ENCODE assay signal across 8 cellular contexts in genomic region chr12:54005853-54006699, GRCh38. TPM values are rescaled to one million over a fixed set of nuclear protein-coding genes. Genes with fewer than 3 reads are reported as not detected.
DNase-seq lines count a peak whose midpoint lies in the region; ATAC-seq and TF ChIP-seq lines count a peak whose summit lies in the region.

No MANE protein-coding gene starts in this region.

- H3K4me1 Mint-ChIP-seq in activated T-helper 17 cell treated with anti-CD3 and anti-CD28 coated beads, Interleukin-2, amount 50 U/mL, for 72 hours: peaks cover 7% of the 10 kb centered on the region
- peaks cover 42% of the 10 kb centered on the region for H3K4me1 Mint-ChIP-seq in stimulated activated naive CD8-positive, alpha-beta T cell treated with anti-CD3 and anti-CD28 coated beads, Interleukin-15, amount 100 ng/mL, for 72 hours

- no peak overlapping the region for H3K27ac ChIP-seq in neutrophil

- no peaks in the 10 kb centered on the region for H3K9me3 Mint-ChIP-seq in activated T-helper 17 cell treated with anti-CD3 and anti-CD28 coated beads, Interleukin-2, amount 50 U/mL, for 72 hours
- no peaks in the 10 kb centered on the region for H3K9me3 Mint-ChIP-seq in stimulated activated naive CD8-positive, alpha-beta T cell treated with anti-CD3 and anti-CD28 coated beads, Interleukin-15, amount 100 ng/mL, for 72 hours

- H3K27me3 Mint-ChIP-seq in activated T-helper 17 cell treated with anti-CD3 and anti-CD28 coated beads, Interleukin-2, amount 50 U/mL, for 72 hours: peaks cover 84% of the 10 kb centered on the region
- H3K27me3 Mint-ChIP-seq in stimulated activated naive CD8-positive, alpha-beta T cell treated with anti-CD3 and anti-CD28 coated beads, Interleukin-15, amount 100 ng/mL, for 72 hours: peaks cover 100% of the 10 kb centered on the region

- DNase-seq in AG04449 (ENCODE audit: low read depth, low spot score) (no peak), GM13977 (ENCODE audit: low spot score) (peak; percentile 89), HS-27A (ENCODE audit: low read depth) (peak; percentile 59), fibroblast of the aortic adventitia (ENCODE audit: low read depth) (peak; percentile 79)
- peak; percentile 83 to 85 for DNase-seq in stimulated activated naive CD8-positive, alpha-beta T cell treated with anti-CD3 and anti-CD28 coated beads, Interleukin-15, amount 100 ng/mL, for 72 hours

- H3K36me3 Mint-ChIP-seq in activated T-helper 17 cell treated with anti-CD3 and anti-CD28 coated beads, Interleukin-2, amount 50 U/mL, for 72 hours (ENCODE audit: low read depth): no peaks in the 10 kb centered on the region

- peak overlapping the region; percentile 96 for H3K4me3 ChIP-seq in AG04449 (ENCODE audit: low read depth, low read length)
- H3K4me3 ChIP-seq in fibroblast of the aortic adventitia (ENCODE audit: low read depth, low read length): no peak overlapping the region
- peak overlapping the region; percentile 56 to 65 for H3K4me3 ChIP-seq in neutrophil (ENCODE audit: low read depth in 1 of 2, low read length in 1 of 2)

- POLR2A ChIA-PET in AG04449 (lab: Yijun Ruan, JAX): interaction anchor here (0.6 to 3.2 kb wide), 12 partner anchors 11 to 195 kb away, joined by 3 to 53 read pairs (median 4); partner anchors contain the start of gene HOXC5

- in situ Hi-C loops in GM13977 (cut with MboI; ENCODE audit: low pct_unique_long_range_greater_than_20kb, low sequenced_read_pairs, unreplicated experiment): loop anchor here (25.0 kb wide), 1 partner anchor 356 kb away; the partner anchor contains the start of gene GPR84

- H3K27ac Mint-ChIP-seq in activated T-helper 17 cell treated with anti-CD3 and anti-CD28 coated beads, Interleukin-2, amount 50 U/mL, for 72 hours: no peak overlapping the region
- H3K27ac Mint-ChIP-seq in stimulated activated naive CD8-positive, alpha-beta T cell treated with anti-CD3 and anti-CD28 coated beads, Interleukin-15, amount 100 ng/mL, for 72 hours: peak overlapping the region in 1 of 2 donors; percentile 92

- H3K4me3 Mint-ChIP-seq in activated T-helper 17 cell treated with anti-CD3 and anti-CD28 coated beads, Interleukin-2, amount 50 U/mL, for 72 hours: peak overlapping the region; percentile 65
- peak overlapping the region; percentile 86 to 87 for H3K4me3 Mint-ChIP-seq in stimulated activated naive CD8-positive, alpha-beta T cell treated with anti-CD3 and anti-CD28 coated beads, Interleukin-15, amount 100 ng/mL, for 72 hours

- H3K36me3 ChIP-seq in neutrophil: no peaks in the 10 kb centered on the region

- peaks cover 21 to 26% of the 10 kb centered on the region in 2 experiments for H3K4me1 ChIP-seq in neutrophil (ENCODE audit: control insufficient read depth in 1 of 2, insufficient read depth in 1 of 2, low read depth in 1 of 2, low read length in 1 of 2)

- TF ChIP-seq CTCF in AG04449 (IDR thresholded peaks at IDR 0.05; ENCODE audit: insufficient read depth, low read length, missing control alignments) (peak; percentile 90), GM13977 (IDR thresholded peaks at IDR 0.05; ENCODE audit: extremely low read depth, insufficient read depth, missing control alignments) (peak; percentile 95), fibroblast of the aortic adventitia (IDR thresholded peaks at IDR 0.05; ENCODE audit: insufficient read depth, low read length) (peak; percentile 82), neutrophil (IDR thresholded peaks at IDR 0.05) (peak; percentile 93)

- H3K27me3 ChIP-seq in neutrophil: peaks cover 100% of the 10 kb centered on the region

- no peaks in the 10 kb centered on the region for H3K9me3 ChIP-seq in neutrophil

- CTCF ChIA-PET in AG04449 (lab: Yijun Ruan, JAX): interaction anchor here (0.6 to 21.3 kb wide), 27 partner anchors 8 to 374 kb away, joined by 3 to 756 read pairs (median 5); partner anchors contain the start of genes HOXC10, HOXC5, HOXC6 and HOXC9

- peak; percentile 84 for ATAC-seq in activated T-helper 17 cell treated with anti-CD3 and anti-CD28 coated beads, Interleukin-2, amount 50 U/mL, for 72 hours (replicated peaks)
- peak; percentile 74 for ATAC-seq in stimulated activated naive CD8-positive, alpha-beta T cell treated with anti-CD3 and anti-CD28 coated beads, Interleukin-15, amount 100 ng/mL, for 72 hours

TF ChIP-seq in PFSK-1, 5 proteins besides CTCF, POLR2A, EP300 and RAD21:
- TF ChIP-seq TAF1 (IDR thresholded peaks at IDR 0.05; ENCODE audit: borderline replicate concordance, insufficient read depth, low read length) (no peak), REST (IDR thresholded peaks at IDR 0.05; ENCODE audit: insufficient read depth in 1 of 2, low read depth in 2 of 2, low read length in 2 of 2) (no peak), FOXP2 (optimal IDR thresholded peaks at IDR 0.05; ENCODE audit: borderline replicate concordance, extremely low read depth, extremely low read length, insufficient read depth) (peak; percentile 36), SIN3A (IDR thresholded peaks at IDR 0.05; ENCODE audit: borderline replicate concordance, insufficient read depth, low read length) (no peak), POLR2AphosphoS5 (IDR thresholded peaks at IDR 0.05; ENCODE audit: low read depth, low read length) (no peak)

RNA-seq across cellular contexts. Expression of gene HOXC8, which starts 2.7 kb away (rescaled TPM):
- not detected for polyA plus RNA-seq in PFSK-1 (2012; ENCODE audit: insufficient read length, low read depth)
- total RNA-seq in activated T-helper 17 cell treated with anti-CD3 and anti-CD28 coated beads, Interleukin-2, amount 50 U/mL, for 72 hours: not detected
- 3.4 TPM in 1 of 2 replicates, not detected in the other for total RNA-seq in fibroblast of the aortic adventitia (ENCODE audit: low replicate concordance)

RNA-seq across cellular contexts. Expression of gene HOXC9, which starts 6.1 kb away (rescaled TPM):
- 1.3 TPM for polyA plus RNA-seq in PFSK-1 (2012; ENCODE audit: insufficient read length, low read depth)
- total RNA-seq in activated T-helper 17 cell treated with anti-CD3 and anti-CD28 coated beads, Interleukin-2, amount 50 U/mL, for 72 hours: not detected
- total RNA-seq in fibroblast of the aortic adventitia (ENCODE audit: low replicate concordance): 0.65 TPM in 1 of 2 replicates, not detected in the other

RNA-seq across cellular contexts. Expression of gene HOXC10, which starts 21.1 kb away (rescaled TPM):
- not detected for polyA plus RNA-seq in PFSK-1 (2012; ENCODE audit: insufficient read length, low read depth)
- not detected for total RNA-seq in activated T-helper 17 cell treated with anti-CD3 and anti-CD28 coated beads, Interleukin-2, amount 50 U/mL, for 72 hours
- 0.25 TPM in 1 of 2 replicates, not detected in the other for total RNA-seq in fibroblast of the aortic adventitia (ENCODE audit: low replicate concordance)

RNA-seq across cellular contexts. Expression of gene HOXC6, which starts 22.2 kb away (rescaled TPM):
- polyA plus RNA-seq in PFSK-1 (2012; ENCODE audit: insufficient read length, low read depth): 0.36 TPM
- not detected for total RNA-seq in activated T-helper 17 cell treated with anti-CD3 and anti-CD28 coated beads, Interleukin-2, amount 50 U/mL, for 72 hours
- total RNA-seq in fibroblast of the aortic adventitia (ENCODE audit: low replicate concordance): 0.09 and 0.90 TPM in 2 replicates

RNA-seq across cellular contexts. Expression of gene HOXC5, which starts 26.8 kb away (rescaled TPM):
- polyA plus RNA-seq in PFSK-1 (2012; ENCODE audit: insufficient read length, low read depth): not detected
- not detected for total RNA-seq in activated T-helper 17 cell treated with anti-CD3 and anti-CD28 coated beads, Interleukin-2, amount 50 U/mL, for 72 hours
- 0.18 and 1.8 TPM in 2 replicates for total RNA-seq in fibroblast of the aortic adventitia (ENCODE audit: low replicate concordance)
